ENCODE assay signal across 24 cellular contexts in the genomic region with DNA sequence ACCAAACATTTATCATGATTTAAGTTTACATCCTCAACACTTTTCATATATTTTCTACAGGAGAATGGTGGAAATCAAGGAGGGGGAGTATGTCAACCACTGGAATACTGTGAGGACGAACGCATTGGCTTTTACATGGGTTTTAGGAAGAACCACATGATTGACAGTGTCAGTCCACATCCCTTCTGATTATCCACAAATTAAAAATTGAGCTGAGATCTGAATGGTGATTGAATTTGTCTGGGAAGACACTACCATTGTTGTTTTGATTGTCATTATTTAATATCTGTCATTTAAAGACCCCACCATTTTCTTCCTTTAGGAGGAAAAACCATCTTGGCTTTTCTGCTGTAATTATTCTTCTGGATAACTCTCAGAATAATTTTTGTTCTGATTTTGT. TPM values are rescaled to one million over a fixed set of nuclear protein-coding genes. Genes with fewer than 3 reads are reported as not detected.
DNase-seq lines count a peak whose midpoint lies in the region; ATAC-seq and TF ChIP-seq lines count a peak whose summit lies in the region.
"Had no signal": no experiment of that assay in that cellular context is flagged by ENCODE, and none has a peak within 500 bp of the region (broad histone marks: within the 10 kb centered on the region; RNA-seq: fewer than 3 reads in every experiment).

No MANE protein-coding gene starts in this region.

- peak overlapping the region; percentile 89 for H3K27ac Mint-ChIP-seq in activated CD4-positive, alpha-beta T cell treated with anti-CD3 and anti-CD28 coated beads, Interleukin-2, amount 10 ng/mL, durations not matched to agents 24 days and 14 days
- peak overlapping the region; percentile 23 for H3K27ac Mint-ChIP-seq in CD8-positive, alpha-beta T cell
- peak overlapping the region; percentile 86 for H3K27ac Mint-ChIP-seq in activated CD8-positive, alpha-beta T cell treated with anti-CD3 and anti-CD28 coated beads, Interleukin-2, amount 10 ng/mL, durations not matched to agents 7 days and 5 days
- peak overlapping the region in 4 of 6 donors; percentile 1 to 90 (median 76) for H3K27ac Mint-ChIP-seq in immature natural killer cell
- H3K27ac Mint-ChIP-seq: memory B cell had no signal

- peaks cover 50% of the 10 kb centered on the region for H3K4me1 ChIP-seq in CD8-positive, alpha-beta T cell (ENCODE audit: insufficient read depth, low read length)
- H3K4me1 ChIP-seq: Caco-2, prostate gland had no signal

- H3K36me3 ChIP-seq in CD8-positive, alpha-beta T cell (ENCODE audit: insufficient read depth, low read length) = no peaks in the 10 kb centered on the region
- H3K36me3 ChIP-seq: prostate gland, SJSA1 had no signal

- H3K9me3 Mint-ChIP-seq in activated CD4-positive, alpha-beta T cell treated with anti-CD3 and anti-CD28 coated beads, Interleukin-2, amount 10 ng/mL, durations not matched to agents 24 days and 14 days = no peaks in the 10 kb centered on the region
- H3K9me3 Mint-ChIP-seq in CD8-positive, alpha-beta T cell = no peaks in the 10 kb centered on the region
- H3K9me3 Mint-ChIP-seq in activated CD8-positive, alpha-beta T cell treated with anti-CD3 and anti-CD28 coated beads, Interleukin-2, amount 10 ng/mL, durations not matched to agents 7 days and 5 days (ENCODE audit: insufficient read depth) = peaks cover 5% of the 10 kb centered on the region
- H3K9me3 Mint-ChIP-seq in immature natural killer cell = peaks cover 0 to under 1% (median 0%) of the 10 kb centered on the region in 6 donors
- H3K9me3 Mint-ChIP-seq: memory B cell had no signal

- no peak for ATAC-seq in CD8-positive, alpha-beta T cell
- ATAC-seq in activated CD8-positive, alpha-beta T cell treated with anti-CD3 and anti-CD28 coated beads, Interleukin-2, amount 10 ng/mL, durations not matched to agents 7 days and 5 days = no peak
- no peak for ATAC-seq in HG03135 (IDR thresholded peaks at IDR 0.05; ENCODE audit: unreplicated experiment)
- ATAC-seq: esophagus mucosa had no signal

- H3K4me1 Mint-ChIP-seq in activated CD4-positive, alpha-beta T cell treated with anti-CD3 and anti-CD28 coated beads, Interleukin-2, amount 10 ng/mL, durations not matched to agents 24 days and 14 days = peaks cover 60% of the 10 kb centered on the region
- H3K4me1 Mint-ChIP-seq in CD8-positive, alpha-beta T cell (ENCODE audit: low read depth) = peaks cover 49% of the 10 kb centered on the region
- peaks cover 65% of the 10 kb centered on the region for H3K4me1 Mint-ChIP-seq in activated CD8-positive, alpha-beta T cell treated with anti-CD3 and anti-CD28 coated beads, Interleukin-2, amount 10 ng/mL, durations not matched to agents 7 days and 5 days (ENCODE audit: low read depth)
- peaks cover 46 to 56% of the 10 kb centered on the region in 2 donors for H3K4me1 Mint-ChIP-seq in immature natural killer cell

- H3K27ac ChIP-seq in CD8-positive, alpha-beta T cell (ENCODE audit: low read depth, low read length) = no peak overlapping the region
- H3K27ac ChIP-seq: prostate gland had no signal

- no peak overlapping the region for H3K4me3 ChIP-seq in CD8-positive, alpha-beta T cell (ENCODE audit: low read depth, low read length)
- H3K4me3 ChIP-seq: prostate gland, SJSA1 had no signal

- POLR2A ChIA-PET in CD8-positive, alpha-beta T cell (lab: Charles Lee) = interaction anchor here (0.6 to 3.3 kb wide), 2 partner anchors 35 to 937 kb away, joined by 3 to 22 read pairs; partner anchors contain the start of gene CD69
- POLR2A ChIA-PET in activated CD8-positive, alpha-beta T cell treated with anti-CD3 and anti-CD28 coated beads, Interleukin-2, amount 10 ng/mL, durations not matched to agents 7 days and 5 days (lab: Charles Lee) = interaction anchor here (0.6 to 9.4 kb wide), 6 partner anchors 40 to 148 kb away, joined by 3 to 494 read pairs (median 4); partner anchors contain the start of genes CD69, CLEC2B and CLEC2D

- no peaks in the 10 kb centered on the region for H3K27me3 ChIP-seq in CD8-positive, alpha-beta T cell (ENCODE audit: insufficient read depth, low read length)
- H3K27me3 ChIP-seq: SJSA1 had no signal

- CTCF ChIA-PET in CD8-positive, alpha-beta T cell (lab: Charles Lee) = interaction anchor here (1.2 to 10.4 kb wide), 4 partner anchors 20 to 54 kb away, joined by 3 to 483 read pairs (median 22); partner anchors contain the start of gene CD69
- CTCF ChIA-PET in activated CD8-positive, alpha-beta T cell treated with anti-CD3 and anti-CD28 coated beads, Interleukin-2, amount 10 ng/mL, durations not matched to agents 7 days and 5 days (lab: Charles Lee) = interaction anchor here (1.3 to 10.7 kb wide), 5 partner anchors 14 to 126 kb away, joined by 3 to 855 read pairs (median 54); partner anchors contain the start of genes CD69 and CLEC2D

- intact Hi-C loops in activated CD4-positive, alpha-beta T cell treated with anti-CD3 and anti-CD28 coated beads, Interleukin-2, amount 10 ng/mL, durations not matched to agents 24 days and 14 days (cut with micrococcal nuclease) = loop anchor here (1.0 to 5.0 kb wide), 3 partner anchors 69 to 346 kb away; no protein-coding TSS in a partner anchor
- intact Hi-C loops in CD8-positive, alpha-beta T cell (cut with DNase I, micrococcal nuclease) = loop anchor here (5.0 kb wide), 2 partner anchors 149 to 464 kb away; no protein-coding TSS in a partner anchor

- peaks cover 2% of the 10 kb centered on the region for H3K36me3 Mint-ChIP-seq in activated CD4-positive, alpha-beta T cell treated with anti-CD3 and anti-CD28 coated beads, Interleukin-2, amount 10 ng/mL, durations not matched to agents 24 days and 14 days (ENCODE audit: low read depth)
- H3K36me3 Mint-ChIP-seq in CD8-positive, alpha-beta T cell = no peaks in the 10 kb centered on the region
- H3K36me3 Mint-ChIP-seq in activated CD8-positive, alpha-beta T cell treated with anti-CD3 and anti-CD28 coated beads, Interleukin-2, amount 10 ng/mL, durations not matched to agents 7 days and 5 days (ENCODE audit: low read depth) = peaks cover 17% of the 10 kb centered on the region
- H3K36me3 Mint-ChIP-seq in immature natural killer cell = no peaks in the 10 kb centered on the region

- H3K9me3 ChIP-seq in CD8-positive, alpha-beta T cell (ENCODE audit: low read length) = no peaks in the 10 kb centered on the region
- H3K9me3 ChIP-seq: Caco-2, prostate gland, SJSA1 had no signal

- DNase-seq in activated CD4-positive, alpha-beta T cell treated with anti-CD3 and anti-CD28 coated beads, Interleukin-2, amount 10 ng/mL, durations not matched to agents 24 days and 14 days = no peak
- no peak for DNase-seq in activated CD4-positive, alpha-beta T cell treated with anti-CD3 and anti-CD28 coated beads, Interleukin-2, amount 50 U/mL, for 4 hours
- no peak for DNase-seq in CD8-positive, alpha-beta T cell
- DNase-seq in activated CD8-positive, alpha-beta T cell treated with anti-CD3 and anti-CD28 coated beads, Interleukin-2, amount 10 ng/mL, durations not matched to agents 7 days and 5 days = no peak
- DNase-seq in immature natural killer cell = no peak
- no peak for DNase-seq in kidney glomerular epithelial cell (lab: John Stamatoyannopoulos, UW)
- no peak for DNase-seq in putamen (ENCODE audit: low spot score)
- DNase-seq: activated CD4-positive, alpha-beta T cell treated with anti-CD3 and anti-CD28 coated beads for 48 hours; amniotic stem cell; Caco-2; DMS79 treated with DMSO at 0.1 percent for 48 hours; effector memory CD4-positive, alpha-beta T cell; foreskin melanocyte; NCI-H1694; NCI-H2171 treated with DMSO at 0.1 percent for 48 hours; NCI-H524 treated with DMSO at 0.1 percent for 48 hours; trophoblast cell had no signal

- peak overlapping the region; percentile 81 for H3K4me3 Mint-ChIP-seq in activated CD4-positive, alpha-beta T cell treated with anti-CD3 and anti-CD28 coated beads, Interleukin-2, amount 10 ng/mL, durations not matched to agents 24 days and 14 days
- peak overlapping the region; percentile 40 for H3K4me3 Mint-ChIP-seq in CD8-positive, alpha-beta T cell
- peak overlapping the region; percentile 67 for H3K4me3 Mint-ChIP-seq in activated CD8-positive, alpha-beta T cell treated with anti-CD3 and anti-CD28 coated beads, Interleukin-2, amount 10 ng/mL, durations not matched to agents 7 days and 5 days
- peak overlapping the region; percentile 5 to 82 (median 71) for H3K4me3 Mint-ChIP-seq in immature natural killer cell
- H3K4me3 Mint-ChIP-seq: memory B cell had no signal

- TF ChIP-seq CTCF in CD8-positive, alpha-beta T cell (IDR thresholded peaks at IDR 0.05) = no peak

- H3K27me3 Mint-ChIP-seq in activated CD4-positive, alpha-beta T cell treated with anti-CD3 and anti-CD28 coated beads, Interleukin-2, amount 10 ng/mL, durations not matched to agents 24 days and 14 days = no peaks in the 10 kb centered on the region
- no peaks in the 10 kb centered on the region for H3K27me3 Mint-ChIP-seq in CD8-positive, alpha-beta T cell (ENCODE audit: low read depth)
- H3K27me3 Mint-ChIP-seq in activated CD8-positive, alpha-beta T cell treated with anti-CD3 and anti-CD28 coated beads, Interleukin-2, amount 10 ng/mL, durations not matched to agents 7 days and 5 days (ENCODE audit: low read depth) = no peaks in the 10 kb centered on the region
- H3K27me3 Mint-ChIP-seq in immature natural killer cell (ENCODE audit: low read depth in 3 of 3) = peaks cover 0 to 8% (median 3%) of the 10 kb centered on the region in 3 donors
- H3K27me3 Mint-ChIP-seq: memory B cell had no signal

RNA-seq across cellular contexts. Expression of gene KLRF1, which starts 31.3 kb away (rescaled TPM):
- not detected in 2 replicates for total RNA-seq in activated CD4-positive, alpha-beta T cell treated with anti-CD3 and anti-CD28 coated beads, Interleukin-2, amount 10 ng/mL, durations not matched to agents 24 days and 14 days
- total RNA-seq in CD8-positive, alpha-beta T cell = under 1 TPM; 0.78 to 0.92 TPM
- under 1 TPM in 1 of 2 experiments, not detected in 1; 0.42 TPM for total RNA-seq in activated CD8-positive, alpha-beta T cell treated with anti-CD3 and anti-CD28 coated beads, Interleukin-2, amount 10 ng/mL, durations not matched to agents 7 days and 5 days
- 1,000 to 10,000 TPM; 1,026 to 1,807 (median 1,127) TPM for polyA plus RNA-seq in immature natural killer cell
- total RNA-seq: Caco-2, LHCN-M2, prostate gland, SJSA1 had no signal

RNA-seq across cellular contexts. Expression of gene CD69, which starts 35.2 kb away (rescaled TPM):
- total RNA-seq in activated CD4-positive, alpha-beta T cell treated with anti-CD3 and anti-CD28 coated beads, Interleukin-2, amount 10 ng/mL, durations not matched to agents 24 days and 14 days = 106 and 111 TPM in 2 replicates
- total RNA-seq in CD8-positive, alpha-beta T cell = 100 to 1,000 TPM; 502 to 504 TPM
- 100 to 1,000 TPM; 115 to 116 TPM for total RNA-seq in activated CD8-positive, alpha-beta T cell treated with anti-CD3 and anti-CD28 coated beads, Interleukin-2, amount 10 ng/mL, durations not matched to agents 7 days and 5 days
- polyA plus RNA-seq in immature natural killer cell = 100 to 1,000 TPM; 142 to 434 (median 240) TPM
- total RNA-seq: Caco-2, H4, LHCN-M2 had no signal

Comparison
In these comparisons a context has a peak if more than half of its experiments do, and no peak if none do; other contexts are left out.
1. H3K27ac Mint-ChIP-seq: peak in every context shown above with its lines; median percentile 89 in activated CD4-positive, alpha-beta T cell treated with anti-CD3 and anti-CD28 coated beads, Interleukin-2, amount 10 ng/mL, durations not matched to agents 24 days and 14 days; 86 in activated CD8-positive, alpha-beta T cell treated with anti-CD3 and anti-CD28 coated beads, Interleukin-2, amount 10 ng/mL, durations not matched to agents 7 days and 5 days; 76 in immature natural killer cell; 23 in CD8-positive, alpha-beta T cell.